Comparison of ENCODE assay signal across 8 cellular contexts in genomic region chr3:158105710-158106438, GRCh38. TPM values are rescaled to one million over a fixed set of nuclear protein-coding genes. Genes with fewer than 3 reads are reported as not detected.
DNase-seq lines count a peak whose midpoint lies in the region; ATAC-seq and TF ChIP-seq lines count a peak whose summit lies in the region.

SHOX2 (minus strand) TSS chr3:158106420; CDS start chr3:158106024, 396 bp downstream.

- H3K4me1 ChIP-seq in Panc1 (ENCODE audit: control insufficient read depth, insufficient read depth, low read length), result peaks cover 13% of the 10 kb centered on the region
- H3K4me1 ChIP-seq in right lobe of liver, result peaks cover 0 to 29% (median 2%) of the 10 kb centered on the region in 4 donors
- H3K4me1 ChIP-seq in upper lobe of left lung, result peaks cover 43 to 54% (median 49%) of the 10 kb centered on the region in 4 donors

- CTCF ChIA-PET in AG04450 (lab: Charles Lee), result interaction anchor here (0.6 kb wide), 1 partner anchor 533 kb away, joined by 3 read pairs; no protein-coding TSS in a partner anchor
- CTCF ChIA-PET in Panc1 (lab: Charles Lee), result no interaction called here

- H3K9me3 ChIP-seq in AG04450 (ENCODE audit: control insufficient read depth, insufficient read depth, low read length) (peaks cover 8% of the 10 kb centered on the region; the same call in 1 of the 2 replicates), Panc1 (ENCODE audit: control insufficient read depth, insufficient read depth, low read depth, low read length) (no peaks in the 10 kb centered on the region), right lobe of liver (no peaks in the 10 kb centered on the region), upper lobe of left lung (peaks cover 0 to 5% (median 0%) of the 10 kb centered on the region in 4 donors)

- BruUV-seq in Panc1 (replicated peaks; lab: Mats Ljungman, UMichigan), result no TSS peak

- TF ChIP-seq CTCF in AG04450 (IDR thresholded peaks at IDR 0.05; ENCODE audit: low read depth, low read length), result no peak
- TF ChIP-seq CTCF in GM12865 (IDR thresholded peaks at IDR 0.05; ENCODE audit: insufficient read depth, low read depth, low read length, missing control alignments), result no peak
- peak; percentile 27; the same call in 1 of the 2 replicates for TF ChIP-seq CTCF in Panc1 (IDR thresholded peaks at IDR 0.05)
- no peak for TF ChIP-seq CTCF in cardiac fibroblast (IDR thresholded peaks at IDR 0.05; ENCODE audit: low read depth, low read length)
- TF ChIP-seq CTCF in right lobe of liver (IDR thresholded peaks at IDR 0.05), result no peak
- TF ChIP-seq CTCF in upper lobe of left lung (IDR thresholded peaks at IDR 0.05), result no peak

- POLR2A ChIA-PET in AG04450 (lab: Yijun Ruan, JAX), result no interaction called here
- POLR2A ChIA-PET in Panc1 (lab: Charles Lee), result no interaction called here

- H3K36me3 ChIP-seq in Panc1 (ENCODE audit: control insufficient read depth, insufficient read depth, low read length) (peaks cover 3% of the 10 kb centered on the region; the same call in 1 of the 2 replicates), right lobe of liver (no peaks in the 10 kb centered on the region), upper lobe of left lung (no peaks in the 10 kb centered on the region)

- H3K27me3 ChIP-seq in AG04450 (ENCODE audit: control insufficient read depth, insufficient read depth, low read length) (peaks cover 74% of the 10 kb centered on the region), Panc1 (ENCODE audit: control insufficient read depth, insufficient read depth, low read length) (no peaks in the 10 kb centered on the region), right lobe of liver (peaks cover 12 to 50% of the 10 kb centered on the region in 2 donors), upper lobe of left lung (peaks cover 2 to 77% (median 45%) of the 10 kb centered on the region in 4 donors)

- in situ Hi-C loops in Panc1 (cut with HindIII; ENCODE audit: low pct_unique_long_range_greater_than_20kb, low sequenced_read_pairs), result no loop called here

- intact Hi-C loops in Panc1 (cut with micrococcal nuclease; ENCODE audit: unreplicated experiment), result loop anchor here (10.0 kb wide), 1 partner anchor 209 kb away; no protein-coding TSS in a partner anchor
- intact Hi-C loops in right lobe of liver (cut with DNase I), result no loop called here

- WGBS in right lobe of liver (ENCODE audit: insufficient coverage, low coverage, low lambda C conversion rate, missing lambda C conversion rate), result 3% methylated on average over 30 of the region's 54 CpGs
- 1 to 2% methylated on average over 37 to 52 of the region's 54 CpGs for WGBS in upper lobe of left lung, 2 donors

- DNase-seq in AG04450 (ENCODE audit: low read depth, low spot score) (no peak), GM12865 (ENCODE audit: low read depth) (no peak), Panc1 (ENCODE audit: low read depth, low spot score) (no peak), cardiac fibroblast (ENCODE audit: low read depth in 2 of 2) (peak; percentile 55 to 65), right lobe of liver (peak in 2 of 3 donors; percentile 33 to 60), upper lobe of left lung (peak; percentile 23 to 88), HuH-7.5 (ENCODE audit: low spot score) (no peak), NCI-H128 (lab: John Stamatoyannopoulos, UW; ENCODE audit: unreplicated experiment) (no peak)

- no peak for TF ChIP-seq EP300 in upper lobe of left lung (IDR thresholded peaks at IDR 0.05)

- H3K27ac ChIP-seq in AG04450 (ENCODE audit: low read depth, low read length), result no peak within 1 kb of the TSS
- H3K27ac ChIP-seq in Panc1 (ENCODE audit: low read length), result peak within 1 kb of the TSS; percentile 77
- no peak within 1 kb of the TSS for H3K27ac ChIP-seq in right lobe of liver
- H3K27ac ChIP-seq in upper lobe of left lung, result no peak within 1 kb of the TSS

- ATAC-seq in Panc1, result peak; percentile 71
- no peak for ATAC-seq in right lobe of liver
- peak in 1 of 2 donors; percentile 51 for ATAC-seq in upper lobe of left lung (ENCODE audit: low FRiP score in 2 of 2)

- H3K4me3 ChIP-seq in AG04450 (ENCODE audit: low read depth, low read length) (peak within 1 kb of the TSS; percentile 40), GM12865 (ENCODE audit: low read depth, low read length) (peak within 1 kb of the TSS; percentile 53), Panc1 (ENCODE audit: low read depth in 2 of 2, low read length in 2 of 2) (peak within 1 kb of the TSS; percentile 69 to 79), cardiac fibroblast (replicated peaks in 1 of 2; ENCODE audit: low read depth in 2 of 2, low read length in 2 of 2) (peak within 1 kb of the TSS; percentile 61 to 65), right lobe of liver (peak within 1 kb of the TSS in 1 of 3 donors; percentile 17), upper lobe of left lung (peak within 1 kb of the TSS; percentile 2 to 53 (median 44))

- no peak for TF ChIP-seq POLR2A in right lobe of liver (IDR thresholded peaks at IDR 0.05)
- no peak for TF ChIP-seq POLR2A in upper lobe of left lung (IDR thresholded peaks at IDR 0.05)

RNA-seq across cellular contexts. Expression of gene SHOX2, which starts in this region (rescaled TPM):
- 0.10 TPM in 1 of 2 replicates, not detected in the other for polyA plus RNA-seq in AG04450 (2011; rRNA removed)
- not detected in 2 replicates for polyA minus RNA-seq in AG04450 (2011; rRNA and poly(A)+ RNA removed)
- total RNA-seq in Panc1 (2021; ENCODE audit: unreplicated experiment) (8.0 TPM), right lobe of liver (under 1 TPM in 1 of 6 experiments, not detected in 5; 0.12 TPM), upper lobe of left lung (under 1 TPM in 4 of 6 donors, not detected in 2; under 0.01 to 0.54 (median 0.14) TPM)
- polyA plus RNA-seq in Panc1 (2012; ENCODE audit: insufficient read length), result 7.9 TPM

Comparison
In these comparisons a context has a peak if more than half of its experiments do, and no peak if none do; other contexts are left out.
1. Peak in DNase-seq in right lobe of liver; RNA of the gene not detected or under 1 TPM.
2. Peak in DNase-seq and H3K4me3 ChIP-seq in upper lobe of left lung; RNA of the gene not detected or under 1 TPM.
3. DNase-seq: peak in cardiac fibroblast (2 of 2); none in AG04450 (single experiment), GM12865 (single experiment), Panc1 (single experiment), HuH-7.5 (single experiment) and NCI-H128 (single experiment).